ENCODE assay signal across 25 cellular contexts in genomic region chr9:92171822-92172221, GRCh38.
"Had no signal": no experiment of that assay in that cellular context is flagged by ENCODE, and none has a peak within 500 bp of the region (broad histone marks: within the 10 kb centered on the region; RNA-seq: fewer than 3 reads in every experiment).

No MANE protein-coding gene starts in this region.

- H3K4me3 Mint-ChIP-seq: activated CD4-positive, alpha-beta memory T cell treated with anti-CD3 and anti-CD28 coated beads for 36 hours; activated CD4-positive, alpha-beta T cell treated with anti-CD3 and anti-CD28 coated beads, Interleukin-2, amount 10 ng/mL, durations not matched to agents 7 days and 5 days; activated naive CD8-positive, alpha-beta T cell; activated T-cell treated with anti-CD3 and anti-CD28 coated beads, Interleukin-2, amount 50 U/mL, for 4 hours; brain; central memory CD8-positive, alpha-beta T cell; T-helper 17 cell had no signal

- DNase-seq: activated CD4-positive, alpha-beta memory T cell treated with anti-CD3 and anti-CD28 coated beads for 36 hours; activated CD4-positive, alpha-beta T cell treated with anti-CD3 and anti-CD28 coated beads, Interleukin-2, amount 10 ng/mL, durations not matched to agents 7 days and 5 days; activated CD4-positive, CD25-positive, alpha-beta regulatory T cell; activated CD8-positive, alpha-beta memory T cell treated with anti-CD3 and anti-CD28 coated beads for 24 hours; activated effector memory CD4-positive, alpha-beta T cell treated with anti-CD3 and anti-CD28 coated beads, Interleukin-2, amount 50 U/mL, for 16 hours; activated naive CD4-positive, alpha-beta T cell treated with Interleukin-2 at 50 U/mL for 16 hours; activated T-cell treated with anti-CD3 and anti-CD28 coated beads, Interleukin-2, amount 50 U/mL, for 4 hours; amygdala; Kasumi-1; KBM-7; NCI-H1092; NCI-H1417; NCI-H1694 treated with DMSO at 0.1 percent for 48 hours; NCI-H2081; NCI-H510A; NCI-H526 treated with DMSO at 0.1 percent for 48 hours; SIG-M5; T-helper 17 cell; T-helper 9 cell had no signal

- H3K27ac ChIP-seq: VCaP had no signal

- H3K9me3 Mint-ChIP-seq: activated CD4-positive, alpha-beta T cell treated with anti-CD3 and anti-CD28 coated beads, Interleukin-2, amount 10 ng/mL, durations not matched to agents 7 days and 5 days had no signal

- FAIRE-seq: astrocyte, TTC549 had no signal

- H3K4me1 Mint-ChIP-seq: activated CD4-positive, alpha-beta T cell treated with anti-CD3 and anti-CD28 coated beads, Interleukin-2, amount 10 ng/mL, durations not matched to agents 7 days and 5 days; brain; central memory CD8-positive, alpha-beta T cell had no signal

- H3K36me3 Mint-ChIP-seq: activated CD4-positive, alpha-beta memory T cell treated with anti-CD3 and anti-CD28 coated beads for 36 hours; activated naive CD8-positive, alpha-beta T cell; brain had no signal

- H3K27ac Mint-ChIP-seq: activated CD4-positive, alpha-beta memory T cell treated with anti-CD3 and anti-CD28 coated beads for 36 hours; activated CD4-positive, alpha-beta T cell treated with anti-CD3 and anti-CD28 coated beads, Interleukin-2, amount 10 ng/mL, durations not matched to agents 7 days and 5 days; activated naive CD8-positive, alpha-beta T cell; brain; T-helper 17 cell had no signal

- ATAC-seq: activated T-cell treated with anti-CD3 and anti-CD28 coated beads, Interleukin-2, amount 50 U/mL, for 4 hours; T-helper 17 cell had no signal
